In genomic region chr4:82890602-82890912, GRCh38 we compare ENCODE assay signal across 8 cellular contexts. TPM values are rescaled to one million over a fixed set of nuclear protein-coding genes. Genes with fewer than 3 reads are reported as not detected.
DNase-seq lines count a peak whose midpoint lies in the region; ATAC-seq and TF ChIP-seq lines count a peak whose summit lies in the region.

No MANE protein-coding gene starts in this region.

- no peaks in the 10 kb centered on the region for H3K9me3 Mint-ChIP-seq in activated T-helper 1 cell treated with anti-CD3 and anti-CD28 coated beads, Interleukin-12 subunit alpha, Interleukin-12 subunit beta, Interleukin-2, Interleukin-4 antibody, amounts not matched to agents 30 ng/mL and 10 ng/mL and 1 ng/mL, durations not matched to agents 14 hours and 24 hours and 36 hours

- TF ChIP-seq EP300 in stomach (IDR thresholded peaks at IDR 0.05): no peak

- intact Hi-C loops in activated T-helper 1 cell treated with anti-CD3 and anti-CD28 coated beads, Interleukin-12 subunit alpha, Interleukin-12 subunit beta, Interleukin-2, Interleukin-4 antibody, amounts not matched to agents 30 ng/mL and 10 ng/mL and 1 ng/mL, durations not matched to agents 14 hours and 24 hours and 36 hours (cut with micrococcal nuclease): loop anchor here (1.0 to 2.0 kb wide), 3 partner anchors 9 to 460 kb away; partner anchors contain the start of genes ENOPH1 and HNRNPDL
- intact Hi-C loops in stomach (cut with DNase I; ENCODE audit: low total_unique reads): no loop called here

- H3K4me1 ChIP-seq in iPS-20b (ENCODE audit: insufficient read depth, low read length) (0 out of 2 replicates have a peak, but pooled peaks cover 6% of the 10 kb centered on the region), stomach (peaks cover 23 to 67% (median 42%) of the 10 kb centered on the region in 4 donors)

- no peaks in the 10 kb centered on the region for H3K9me3 ChIP-seq in iPS-20b (ENCODE audit: insufficient read depth, low read depth, low read length)
- H3K9me3 ChIP-seq in stomach: no peaks in the 10 kb centered on the region

- 0% methylated on average over 14 of the region's 14 CpGs for WGBS in stomach, 5 donors

- ATAC-seq in HG02884 (IDR thresholded peaks at IDR 0.05; ENCODE audit: unreplicated experiment): peak; percentile 1

- H3K27me3 Mint-ChIP-seq in activated T-helper 1 cell treated with anti-CD3 and anti-CD28 coated beads, Interleukin-12 subunit alpha, Interleukin-12 subunit beta, Interleukin-2, Interleukin-4 antibody, amounts not matched to agents 30 ng/mL and 10 ng/mL and 1 ng/mL, durations not matched to agents 14 hours and 24 hours and 36 hours (ENCODE audit: insufficient read depth): no peaks in the 10 kb centered on the region

- peak overlapping the region; percentile 86 for H3K27ac Mint-ChIP-seq in activated T-helper 1 cell treated with anti-CD3 and anti-CD28 coated beads, Interleukin-12 subunit alpha, Interleukin-12 subunit beta, Interleukin-2, Interleukin-4 antibody, amounts not matched to agents 30 ng/mL and 10 ng/mL and 1 ng/mL, durations not matched to agents 14 hours and 24 hours and 36 hours

- H3K27me3 ChIP-seq in iPS-20b (ENCODE audit: insufficient read depth, low read length) (no peaks in the 10 kb centered on the region), stomach (no peaks in the 10 kb centered on the region)

- H3K9ac ChIP-seq in iPS-20b (ENCODE audit: low read depth, low read length): peak overlapping the region; percentile 94

- H3K27ac ChIP-seq in iPS-20b (ENCODE audit: low read length): peak overlapping the region; percentile 46
- peak overlapping the region; percentile 96 to 99 (median 98) for H3K27ac ChIP-seq in stomach

- DNase-seq in AG09309 (ENCODE audit: low read depth): no peak
- no peak for DNase-seq in activated T-helper 1 cell treated with anti-CD3 and anti-CD28 coated beads, Interleukin-12 subunit alpha, Interleukin-12 subunit beta, Interleukin-2, Interleukin-4 antibody, amounts not matched to agents 30 ng/mL and 10 ng/mL and 1 ng/mL, durations not matched to agents 14 hours and 24 hours and 36 hours (ENCODE audit: low spot score)
- no peak for DNase-seq in stomach
- no peak for DNase-seq in cerebellar nuclear complex (lab: John Stamatoyannopoulos, UW)
- no peak for DNase-seq in activated CD4-positive, alpha-beta T cell treated with anti-CD3 and anti-CD28 coated beads for 4 hours
- no peak for DNase-seq in GDM1 (lab: John Stamatoyannopoulos, UW)

- peaks cover 26% of the 10 kb centered on the region for H3K36me3 Mint-ChIP-seq in activated T-helper 1 cell treated with anti-CD3 and anti-CD28 coated beads, Interleukin-12 subunit alpha, Interleukin-12 subunit beta, Interleukin-2, Interleukin-4 antibody, amounts not matched to agents 30 ng/mL and 10 ng/mL and 1 ng/mL, durations not matched to agents 14 hours and 24 hours and 36 hours (ENCODE audit: low read depth)

- H3K4me3 ChIP-seq in AG09309 (ENCODE audit: control insufficient read depth, low read depth, low read length): peak overlapping the region; percentile 85
- peak overlapping the region; percentile 87 for H3K4me3 ChIP-seq in iPS-20b (ENCODE audit: low read length)
- peak overlapping the region; percentile 72 to 84 (median 76) for H3K4me3 ChIP-seq in stomach

- peaks cover 30% of the 10 kb centered on the region for H3K36me3 ChIP-seq in iPS-20b (ENCODE audit: insufficient read depth, low read depth, low read length)
- H3K36me3 ChIP-seq in stomach: peaks cover 13 to 28% (median 26%) of the 10 kb centered on the region in 4 donors

- TF ChIP-seq CTCF in AG09309 (IDR thresholded peaks at IDR 0.05; ENCODE audit: control insufficient read depth, insufficient read depth, low read depth, low read length, missing control alignments) (no peak), stomach (IDR thresholded peaks at IDR 0.05) (no peak)

- TF ChIP-seq POLR2A in stomach (IDR thresholded peaks at IDR 0.05): no peak

- H3K4me3 Mint-ChIP-seq in activated T-helper 1 cell treated with anti-CD3 and anti-CD28 coated beads, Interleukin-12 subunit alpha, Interleukin-12 subunit beta, Interleukin-2, Interleukin-4 antibody, amounts not matched to agents 30 ng/mL and 10 ng/mL and 1 ng/mL, durations not matched to agents 14 hours and 24 hours and 36 hours: peak overlapping the region; percentile 88

- peaks cover 53% of the 10 kb centered on the region for H3K4me1 Mint-ChIP-seq in activated T-helper 1 cell treated with anti-CD3 and anti-CD28 coated beads, Interleukin-12 subunit alpha, Interleukin-12 subunit beta, Interleukin-2, Interleukin-4 antibody, amounts not matched to agents 30 ng/mL and 10 ng/mL and 1 ng/mL, durations not matched to agents 14 hours and 24 hours and 36 hours (ENCODE audit: low read depth)

RNA-seq across cellular contexts. Expression of gene SEC31A, which starts 0.4 kb away (rescaled TPM):
- total RNA-seq in activated T-helper 1 cell treated with anti-CD3 and anti-CD28 coated beads, Interleukin-12 subunit alpha, Interleukin-12 subunit beta, Interleukin-2, Interleukin-4 antibody, amounts not matched to agents 30 ng/mL and 10 ng/mL and 1 ng/mL, durations not matched to agents 14 hours and 24 hours and 36 hours: 118 and 123 TPM in 2 replicates
- 100 to 1,000 TPM in 4 of 5 donors, 10 to 100 TPM in 1; 99.1 to 590 (median 218) TPM for total RNA-seq in stomach
- 10 to 100 TPM; 72.1 to 97.1 (median 72.4) TPM for polyA plus RNA-seq in stomach

RNA-seq across cellular contexts. Expression of gene THAP9, which starts 10.0 kb away (rescaled TPM):
- total RNA-seq in activated T-helper 1 cell treated with anti-CD3 and anti-CD28 coated beads, Interleukin-12 subunit alpha, Interleukin-12 subunit beta, Interleukin-2, Interleukin-4 antibody, amounts not matched to agents 30 ng/mL and 10 ng/mL and 1 ng/mL, durations not matched to agents 14 hours and 24 hours and 36 hours: 1.9 and 2.3 TPM in 2 replicates
- 1 to 10 TPM in 2 of 5 donors, under 1 TPM in 1, not detected in 2; 0.58 to 8.9 (median 8.6) TPM for total RNA-seq in stomach
- 1 to 10 TPM; 1.5 to 2.1 (median 1.7) TPM for polyA plus RNA-seq in stomach
